In genomic region chr20:58640446-58640845, GRCh38 we compare ENCODE assay signal across 1 cellular context.
A peak's percentile ranks its signal among the peaks of the same experiment; 100 is the strongest.
TF ChIP-seq lines count a peak whose summit lies in the region.

No MANE protein-coding gene starts in this region.

TF ChIP-seq in SK-N-SH, 30 proteins besides CTCF, POLR2A, EP300 and RAD21:
- peak; percentile 26; the same call in 1 of the 2 replicates for TF ChIP-seq PBX3 (IDR thresholded peaks at IDR 0.05)
- TF ChIP-seq FOSL2 (IDR thresholded peaks at IDR 0.05; ENCODE audit: borderline replicate concordance, low read depth): peak; percentile 51; the same call in 1 of the 2 replicates
- no peak; the same call in 1 of the 2 replicates for TF ChIP-seq TCF12 (IDR thresholded peaks at IDR 0.05)
TF ChIP-seq in SK-N-SH: peak in this region for 2.
